Comparison of ENCODE assay signal across 15 cellular contexts in genomic region chr14:68888025-68888850, GRCh38.
DNase-seq lines count a peak whose midpoint lies in the region; ATAC-seq and TF ChIP-seq lines count a peak whose summit lies in the region.
"Had no signal": no experiment of that assay in that cellular context is flagged by ENCODE, and none has a peak within 500 bp of the region (broad histone marks: within the 10 kb centered on the region; RNA-seq: fewer than 3 reads in every experiment).

No MANE protein-coding gene starts in this region.

- no peaks in the 10 kb centered on the region for H3K9me3 Mint-ChIP-seq in activated CD4-positive, alpha-beta T cell treated with anti-CD3 and anti-CD28 coated beads, Interleukin-2, amount 10 ng/mL, durations not matched to agents 7 days and 5 days
- H3K9me3 Mint-ChIP-seq in nephron progenitor cell (no peaks in the 10 kb centered on the region), type B pancreatic cell (no peaks in the 10 kb centered on the region)
- H3K9me3 Mint-ChIP-seq in T-helper 2 cell treated with Interferon-gamma antibody and Interleukin-4, amounts not matched to agents 5 μg/mL and 100 μg/mL, for 36 hours = no peaks in the 10 kb centered on the region
- H3K9me3 Mint-ChIP-seq: CD4-positive, CD25-positive, alpha-beta regulatory T cell; mesothelial cell of epicardium; T-helper 1 cell treated with Interleukin-12 subunit alpha and Interleukin-12 subunit beta and Interleukin-4 antibody, amounts not matched to agents 30 μg/mL and 1 μg/mL, for 36 hours had no signal

- no peaks in the 10 kb centered on the region for H3K4me1 Mint-ChIP-seq in activated CD4-positive, alpha-beta T cell treated with anti-CD3 and anti-CD28 coated beads, Interleukin-2, amount 10 ng/mL, durations not matched to agents 7 days and 5 days
- H3K4me1 Mint-ChIP-seq in nephron progenitor cell (no peaks in the 10 kb centered on the region), type B pancreatic cell (ENCODE audit: unreplicated experiment) (no peaks in the 10 kb centered on the region)
- no peaks in the 10 kb centered on the region for H3K4me1 Mint-ChIP-seq in T-helper 2 cell treated with Interferon-gamma antibody and Interleukin-4, amounts not matched to agents 5 μg/mL and 100 μg/mL, for 36 hours (ENCODE audit: low read depth)
- H3K4me1 Mint-ChIP-seq: CD4-positive, CD25-positive, alpha-beta regulatory T cell; mesothelial cell of epicardium had no signal

- TF ChIP-seq POLR2A in gastroesophageal sphincter (IDR thresholded peaks at IDR 0.05) (no peak), vagina (IDR thresholded peaks at IDR 0.05) (no peak)

- H3K27ac ChIP-seq in gastroesophageal sphincter = peak overlapping the region; percentile 77 to 99 (median 92)
- H3K27ac ChIP-seq in vagina = no peak overlapping the region
- H3K27ac ChIP-seq: pancreas had no signal

- intact Hi-C loops in vagina (cut with DNase I) = no loop called here

- H3K4me1 ChIP-seq in gastroesophageal sphincter (peaks cover 0 to 86% (median 5%) of the 10 kb centered on the region in 3 donors), vagina (no peaks in the 10 kb centered on the region)
- H3K4me1 ChIP-seq: pancreas had no signal

- CTCF ChIA-PET in activated CD4-positive, alpha-beta T cell treated with anti-CD3 and anti-CD28 coated beads, Interleukin-2, amount 10 ng/mL, durations not matched to agents 7 days and 5 days (lab: Charles Lee) = interaction anchor here (0.6 to 1.5 kb wide), 4 partner anchors 9 to 219 kb away, joined by 3 to 4 read pairs (median 3); no protein-coding TSS in a partner anchor

- TF ChIP-seq EP300 in gastroesophageal sphincter (IDR thresholded peaks at IDR 0.05) = no peak

- no peak for DNase-seq in activated CD4-positive, alpha-beta T cell treated with anti-CD3 and anti-CD28 coated beads, Interleukin-2, amount 10 ng/mL, durations not matched to agents 7 days and 5 days
- DNase-seq in activated CD4-positive, alpha-beta T cell treated with anti-CD3 and anti-CD28 coated beads for 4 hours = no peak
- DNase-seq in nephron progenitor cell (no peak), type B pancreatic cell (ENCODE audit: extremely low spot score, unreplicated experiment) (no peak), vagina (ENCODE audit: extremely low spot score in 2 of 2) (no peak), NCI-H510A treated with DMSO at 0.1 percent for 48 hours (lab: John Stamatoyannopoulos, UW) (no peak)
- no peak for DNase-seq in T-helper 2 cell treated with Interferon-gamma antibody and Interleukin-4, amounts not matched to agents 5 μg/mL and 100 μg/mL, for 36 hours (ENCODE audit: low spot score)
- DNase-seq: CD4-positive, CD25-positive, alpha-beta regulatory T cell; DND-41; NCI-H1930 had no signal

- H3K4me3 ChIP-seq in gastroesophageal sphincter = no peak overlapping the region
- no peak overlapping the region for H3K4me3 ChIP-seq in vagina
- H3K4me3 ChIP-seq: pancreas had no signal

- POLR2A ChIA-PET in activated CD4-positive, alpha-beta T cell treated with anti-CD3 and anti-CD28 coated beads, Interleukin-2, amount 10 ng/mL, durations not matched to agents 7 days and 5 days (lab: Charles Lee) = no interaction called here

- 0 to 66% methylated on average over 1 to 4 of the region's 20 CpGs for WGBS in gastroesophageal sphincter (ENCODE audit: low coverage in 1 of 2), 2 donors

- TF ChIP-seq CTCF in gastroesophageal sphincter (IDR thresholded peaks at IDR 0.05) = peak in 3 of 4 experiments; percentile 16 to 32 (median 23)
- no peak for TF ChIP-seq CTCF in nephron progenitor cell (IDR thresholded peaks at IDR 0.05)
- TF ChIP-seq CTCF in type B pancreatic cell (conservative IDR thresholded peaks at IDR 0.05) = no peak
- no peak for TF ChIP-seq CTCF in vagina (IDR thresholded peaks at IDR 0.05)

- H3K4me3 Mint-ChIP-seq in activated CD4-positive, alpha-beta T cell treated with anti-CD3 and anti-CD28 coated beads, Interleukin-2, amount 10 ng/mL, durations not matched to agents 7 days and 5 days = no peak overlapping the region
- H3K4me3 Mint-ChIP-seq in nephron progenitor cell (no peak overlapping the region), type B pancreatic cell (no peak overlapping the region)
- H3K4me3 Mint-ChIP-seq in T-helper 2 cell treated with Interferon-gamma antibody and Interleukin-4, amounts not matched to agents 5 μg/mL and 100 μg/mL, for 36 hours = no peak overlapping the region
- H3K4me3 Mint-ChIP-seq: mesothelial cell of epicardium; T-helper 1 cell treated with Interleukin-12 subunit alpha and Interleukin-12 subunit beta and Interleukin-4 antibody, amounts not matched to agents 30 μg/mL and 1 μg/mL, for 36 hours had no signal

- ATAC-seq in gastroesophageal sphincter = peak; percentile 74
- ATAC-seq: HCT116, pancreas had no signal

- H3K27ac Mint-ChIP-seq in activated CD4-positive, alpha-beta T cell treated with anti-CD3 and anti-CD28 coated beads, Interleukin-2, amount 10 ng/mL, durations not matched to agents 7 days and 5 days = peak overlapping the region; percentile 47
- H3K27ac Mint-ChIP-seq in nephron progenitor cell (peak overlapping the region; percentile 33), type B pancreatic cell (peak overlapping the region; percentile 37)
- no peak overlapping the region for H3K27ac Mint-ChIP-seq in T-helper 2 cell treated with Interferon-gamma antibody and Interleukin-4, amounts not matched to agents 5 μg/mL and 100 μg/mL, for 36 hours
- H3K27ac Mint-ChIP-seq: CD4-positive, CD25-positive, alpha-beta regulatory T cell; mesothelial cell of epicardium; T-helper 1 cell treated with Interleukin-12 subunit alpha and Interleukin-12 subunit beta and Interleukin-4 antibody, amounts not matched to agents 30 μg/mL and 1 μg/mL, for 36 hours had no signal

- no peaks in the 10 kb centered on the region for H3K9me3 ChIP-seq in gastroesophageal sphincter
- H3K9me3 ChIP-seq in vagina = no peaks in the 10 kb centered on the region
- H3K9me3 ChIP-seq: pancreas had no signal

- H3K27me3 ChIP-seq in gastroesophageal sphincter (no peaks in the 10 kb centered on the region), vagina (no peaks in the 10 kb centered on the region)
- H3K27me3 ChIP-seq: pancreas had no signal

- H3K27me3 Mint-ChIP-seq in activated CD4-positive, alpha-beta T cell treated with anti-CD3 and anti-CD28 coated beads, Interleukin-2, amount 10 ng/mL, durations not matched to agents 7 days and 5 days = no peaks in the 10 kb centered on the region
- H3K27me3 Mint-ChIP-seq in nephron progenitor cell (ENCODE audit: low read depth, poor library complexity) = no peaks in the 10 kb centered on the region
- no peaks in the 10 kb centered on the region for H3K27me3 Mint-ChIP-seq in type B pancreatic cell
- H3K27me3 Mint-ChIP-seq in T-helper 2 cell treated with Interferon-gamma antibody and Interleukin-4, amounts not matched to agents 5 μg/mL and 100 μg/mL, for 36 hours (ENCODE audit: low read depth) = no peaks in the 10 kb centered on the region
- H3K27me3 Mint-ChIP-seq: CD4-positive, CD25-positive, alpha-beta regulatory T cell had no signal

- H3K36me3 ChIP-seq in gastroesophageal sphincter = peaks cover 0 to 96% of the 10 kb centered on the region in 2 donors
- H3K36me3 ChIP-seq in vagina = peaks cover 6 to 59% of the 10 kb centered on the region in 2 donors

- peaks cover 4% of the 10 kb centered on the region for H3K36me3 Mint-ChIP-seq in activated CD4-positive, alpha-beta T cell treated with anti-CD3 and anti-CD28 coated beads, Interleukin-2, amount 10 ng/mL, durations not matched to agents 7 days and 5 days (ENCODE audit: low read depth)
- H3K36me3 Mint-ChIP-seq in nephron progenitor cell (ENCODE audit: low read depth) = peaks cover 42% of the 10 kb centered on the region
- H3K36me3 Mint-ChIP-seq in type B pancreatic cell = peaks cover 39% of the 10 kb centered on the region
- H3K36me3 Mint-ChIP-seq in T-helper 2 cell treated with Interferon-gamma antibody and Interleukin-4, amounts not matched to agents 5 μg/mL and 100 μg/mL, for 36 hours (ENCODE audit: low read depth) = peaks cover 20% of the 10 kb centered on the region

Comparison
In these comparisons a context has a peak if more than half of its experiments do, and no peak if none do; other contexts are left out.
1. CTCF ChIP-seq: peak in gastroesophageal sphincter (3 of 4); none in nephron progenitor cell (single experiment), type B pancreatic cell (single experiment) and vagina (0 of 3).